27 cellular contexts compared by ENCODE assay signal in genomic region chr10:50928190-50928552, GRCh38. TPM values are rescaled to one million over a fixed set of nuclear protein-coding genes. Genes with fewer than 3 reads are reported as not detected.
DNase-seq lines count a peak whose midpoint lies in the region; ATAC-seq and TF ChIP-seq lines count a peak whose summit lies in the region.
"Had no signal": no experiment of that assay in that cellular context is flagged by ENCODE, and none has a peak within 500 bp of the region (broad histone marks: within the 10 kb centered on the region; RNA-seq: fewer than 3 reads in every experiment).

No MANE protein-coding gene starts in this region.

- no peaks in the 10 kb centered on the region for H3K36me3 ChIP-seq in GM23248 (ENCODE audit: low read depth)
- H3K36me3 ChIP-seq: BE2C, HAP-1 had no signal

- peak overlapping the region; percentile 53 for H3K27ac ChIP-seq in GM23248

- CTCF ChIA-PET in MCF 10A (lab: Yijun Ruan, JAX), result interaction anchor here (1.5 kb wide), 1 partner anchor 8 kb away, joined by 3 read pairs; no protein-coding TSS in a partner anchor

- no peaks in the 10 kb centered on the region for H3K9me2 ChIP-seq in GM23248 (ENCODE audit: insufficient read depth)

- no peak for DNase-seq in GM23248
- DNase-seq in MCF 10A (ENCODE audit: unreplicated experiment), result peak; percentile 50
- DNase-seq in left ventricle myocardium superior, result no peak
- DNase-seq in NCI-H2196 treated with DMSO at 0.1 percent for 48 hours (lab: John Stamatoyannopoulos, UW; ENCODE audit: unreplicated experiment), result no peak
- DNase-seq: 8988T; ACHN; BE2C; CD8-positive, alpha-beta memory T cell; DMS79 treated with DMSO at 0.1 percent for 48 hours; HFFc6; Kasumi-1; MV-4-11; NCI-H1105; NCI-H1436 treated with DMSO at 0.1 percent for 48 hours; NCI-H187 treated with DMSO at 0.1 percent for 48 hours; NCI-H2171 treated with DMSO at 0.1 percent for 48 hours; NCI-H524; NCI-H748 treated with DMSO at 0.1 percent for 48 hours; SHP77 treated with DMSO at 0.1 percent for 48 hours had no signal

- peaks cover 8% of the 10 kb centered on the region for H3F3A ChIP-seq in GM23248 (ENCODE audit: insufficient read depth)

- peaks cover 35% of the 10 kb centered on the region for H3K4me1 ChIP-seq in GM23248 (ENCODE audit: insufficient read depth)
- H3K4me1 ChIP-seq: BE2C, HAP-1 had no signal

- H3K9me3 Mint-ChIP-seq in MCF 10A (ENCODE audit: unreplicated experiment), result peaks cover 7% of the 10 kb centered on the region

- WGBS in GM23248 (ENCODE audit: low coverage in 1 of 2, low lambda C conversion rate in 2 of 2, missing lambda C conversion rate in 2 of 2), 2 experiments, result 50 to 89% methylated on average over 1 to 2 of the region's 2 CpGs

- H3K4me2 ChIP-seq in GM23248 (ENCODE audit: unreplicated experiment), result peak overlapping the region; percentile 59

- ATAC-seq in esophagus mucosa (peak; percentile 28), left ventricle myocardium superior (peak; percentile 78), HG02973 (IDR thresholded peaks at IDR 0.05; ENCODE audit: unreplicated experiment) (no peak), GM21423 (IDR thresholded peaks at IDR 0.05; ENCODE audit: unreplicated experiment) (no peak), GM18498 (IDR thresholded peaks at IDR 0.05; ENCODE audit: unreplicated experiment) (no peak)
- ATAC-seq: K562 had no signal

- H3K4me3 Mint-ChIP-seq in MCF 10A (ENCODE audit: unreplicated experiment), result no peak overlapping the region
- H3K4me3 Mint-ChIP-seq: CD14-positive monocyte; CD8-positive, alpha-beta memory T cell; HFFc6 had no signal

- H2AFZ ChIP-seq in GM23248, result peak overlapping the region; percentile 32; the same call in 1 of the 2 replicates

- in situ Hi-C loops in GM23248 (cut with MboI), result no loop called here

- no peaks in the 10 kb centered on the region for H4K20me1 ChIP-seq in GM23248 (ENCODE audit: insufficient read depth)

- no peaks in the 10 kb centered on the region for H3K79me2 ChIP-seq in GM23248 (ENCODE audit: insufficient read depth)

- H3K36me3 Mint-ChIP-seq in MCF 10A (ENCODE audit: insufficient read depth, unreplicated experiment), result no peaks in the 10 kb centered on the region
- H3K36me3 Mint-ChIP-seq: CD14-positive monocyte had no signal

- POLR2A ChIA-PET in MCF 10A (lab: Yijun Ruan, JAX), result no interaction called here

- no peak for TF ChIP-seq CTCF in MCF 10A (IDR thresholded peaks at IDR 0.05; ENCODE audit: unreplicated experiment)

- no peaks in the 10 kb centered on the region for H3K9me3 ChIP-seq in GM23248 (ENCODE audit: low read depth)
- H3K9me3 ChIP-seq: BE2C, HAP-1 had no signal

- BruUV-seq in MCF 10A (replicated peaks; lab: Mats Ljungman, UMichigan), result no TSS peak

- H3K27ac Mint-ChIP-seq in MCF 10A (ENCODE audit: low read depth, unreplicated experiment), result no peak overlapping the region
- H3K27ac Mint-ChIP-seq: CD14-positive monocyte; CD8-positive, alpha-beta memory T cell; HFFc6 had no signal

- no peaks in the 10 kb centered on the region for H3K4me1 Mint-ChIP-seq in MCF 10A (ENCODE audit: insufficient read depth, unreplicated experiment)
- H3K4me1 Mint-ChIP-seq: CD14-positive monocyte; CD8-positive, alpha-beta memory T cell had no signal

- H3K27me3 ChIP-seq in GM23248 (replicated peaks; ENCODE audit: insufficient read depth), result no peaks in the 10 kb centered on the region
- H3K27me3 ChIP-seq: BE2C had no signal

- no peak overlapping the region for H3K9ac ChIP-seq in GM23248

- H3K27me3 Mint-ChIP-seq in MCF 10A (ENCODE audit: insufficient read depth, unreplicated experiment), result peaks cover 24% of the 10 kb centered on the region

- intact Hi-C loops in MCF 10A (cut with micrococcal nuclease), result no loop called here
- intact Hi-C loops in left ventricle myocardium superior (cut with micrococcal nuclease), result no loop called here

- H3K4me3 ChIP-seq in GM23248, result 0 out of 2 replicates have a peak overlapping the region, but pooled peaks have one; percentile 24
- H3K4me3 ChIP-seq: HAP-1, K562 had no signal

RNA-seq across cellular contexts. Expression of gene A1CF, which starts 42.7 kb away (rescaled TPM):
- total RNA-seq in GM23248 (2014; rRNA removed; shearing (Covaris generic)), result not detected in 2 replicates
- polyA plus RNA-seq in GM23248 (2016; fragmentation: Nextera tagmentation; extraction: Ambion mirVana), result not detected in 2 replicates
- not detected in 2 replicates for total RNA-seq in MCF 10A (2022)
- total RNA-seq in esophagus mucosa, result not detected
- total RNA-seq in left ventricle myocardium superior, result not detected
- total RNA-seq: CD8-positive, alpha-beta memory T cell; HFFc6; M059J had no signal
- polyA plus RNA-seq: CD14-positive monocyte; CD8-positive, alpha-beta memory T cell; K562 had no signal

Comparison
In these comparisons a context has a peak if more than half of its experiments do, and no peak if none do; other contexts are left out.
1. ATAC-seq: peak in esophagus mucosa (single experiment) and left ventricle myocardium superior (single experiment); none in HG02973 (single experiment), GM21423 (single experiment) and GM18498 (single experiment).